2 cellular contexts compared by ENCODE assay signal in the genomic region with DNA sequence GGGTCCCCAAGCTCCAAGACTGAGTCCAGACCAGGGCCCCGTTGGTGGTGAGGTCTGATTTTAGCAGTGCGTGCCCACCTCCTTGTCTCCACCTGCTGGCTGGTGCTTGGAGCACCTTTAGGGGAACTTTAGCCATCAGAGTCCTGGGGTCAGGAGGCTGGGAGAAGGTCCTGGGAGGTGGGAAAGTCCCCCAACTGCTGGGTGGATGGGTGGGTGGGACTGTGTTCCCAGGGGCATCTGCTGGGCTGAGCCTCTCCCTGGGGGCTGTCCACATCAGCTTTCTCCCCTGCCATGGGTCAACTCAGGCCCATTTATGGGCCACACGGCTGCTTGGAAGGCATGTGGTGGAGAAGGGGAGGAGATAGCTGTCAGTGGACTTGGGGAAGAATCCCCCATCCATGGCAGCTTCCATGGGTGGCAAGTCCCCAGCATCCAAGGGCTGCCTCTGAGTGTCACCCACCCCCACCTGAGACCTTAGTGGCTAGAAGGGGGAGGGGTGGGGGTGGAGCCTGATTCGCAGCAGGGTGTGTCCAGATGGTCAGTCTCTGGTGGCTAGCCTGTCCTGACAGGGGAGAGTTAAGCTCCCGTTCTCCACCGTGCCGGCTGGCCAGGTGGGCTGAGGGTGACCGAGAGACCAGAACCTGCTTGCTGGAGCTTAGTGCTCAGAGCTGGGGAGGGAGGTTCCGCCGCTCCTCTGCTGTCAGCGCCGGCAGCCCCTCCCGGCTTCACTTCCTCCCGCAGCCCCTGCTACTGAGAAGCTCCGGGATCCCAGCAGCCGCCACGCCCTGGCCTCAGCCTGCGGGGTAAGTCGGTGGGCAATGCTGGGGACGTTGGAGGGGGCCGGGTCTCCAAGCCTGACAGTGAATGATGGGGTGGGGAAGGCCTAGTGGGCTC.
TF ChIP-seq lines count a peak whose summit lies in the region.

A gene with protein sequence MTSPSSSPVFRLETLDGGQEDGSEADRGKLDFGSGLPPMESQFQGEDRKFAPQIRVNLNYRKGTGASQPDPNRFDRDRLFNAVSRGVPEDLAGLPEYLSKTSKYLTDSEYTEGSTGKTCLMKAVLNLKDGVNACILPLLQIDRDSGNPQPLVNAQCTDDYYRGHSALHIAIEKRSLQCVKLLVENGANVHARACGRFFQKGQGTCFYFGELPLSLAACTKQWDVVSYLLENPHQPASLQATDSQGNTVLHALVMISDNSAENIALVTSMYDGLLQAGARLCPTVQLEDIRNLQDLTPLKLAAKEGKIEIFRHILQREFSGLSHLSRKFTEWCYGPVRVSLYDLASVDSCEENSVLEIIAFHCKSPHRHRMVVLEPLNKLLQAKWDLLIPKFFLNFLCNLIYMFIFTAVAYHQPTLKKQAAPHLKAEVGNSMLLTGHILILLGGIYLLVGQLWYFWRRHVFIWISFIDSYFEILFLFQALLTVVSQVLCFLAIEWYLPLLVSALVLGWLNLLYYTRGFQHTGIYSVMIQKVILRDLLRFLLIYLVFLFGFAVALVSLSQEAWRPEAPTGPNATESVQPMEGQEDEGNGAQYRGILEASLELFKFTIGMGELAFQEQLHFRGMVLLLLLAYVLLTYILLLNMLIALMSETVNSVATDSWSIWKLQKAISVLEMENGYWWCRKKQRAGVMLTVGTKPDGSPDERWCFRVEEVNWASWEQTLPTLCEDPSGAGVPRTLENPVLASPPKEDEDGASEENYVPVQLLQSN (plus strand): TSS at position 541 of the 894 bp plus-strand sequence. CDS start 2,098 bp downstream, outside the sequence.

TF ChIP-seq in K562, 482 proteins besides CTCF, POLR2A, EP300 and RAD21 (continued from another document and continues in another):
- TF ChIP-seq GABPB2 (CRISPR knock-in tag; conservative IDR thresholded peaks at IDR 0.05) (no peak), NFIC (IDR thresholded peaks at IDR 0.05) (no peak), POLR2G (IDR thresholded peaks at IDR 0.05; ENCODE audit: low read depth, low read length) (peak; percentile 75), BRF1 (IDR thresholded peaks at IDR 0.05; ENCODE audit: borderline replicate concordance, extremely low read depth, insufficient read length) (no peak), SUPT5H (IDR thresholded peaks at IDR 0.05) (peak; percentile 75), DIDO1 (tag; IDR thresholded peaks at IDR 0.05; ENCODE audit: low read depth) (no peak), HDAC8 (tag; IDR thresholded peaks at IDR 0.05) (no peak), EP400 (IDR thresholded peaks at IDR 0.05) (peak; percentile 21)
- TF ChIP-seq, protein P1, sequence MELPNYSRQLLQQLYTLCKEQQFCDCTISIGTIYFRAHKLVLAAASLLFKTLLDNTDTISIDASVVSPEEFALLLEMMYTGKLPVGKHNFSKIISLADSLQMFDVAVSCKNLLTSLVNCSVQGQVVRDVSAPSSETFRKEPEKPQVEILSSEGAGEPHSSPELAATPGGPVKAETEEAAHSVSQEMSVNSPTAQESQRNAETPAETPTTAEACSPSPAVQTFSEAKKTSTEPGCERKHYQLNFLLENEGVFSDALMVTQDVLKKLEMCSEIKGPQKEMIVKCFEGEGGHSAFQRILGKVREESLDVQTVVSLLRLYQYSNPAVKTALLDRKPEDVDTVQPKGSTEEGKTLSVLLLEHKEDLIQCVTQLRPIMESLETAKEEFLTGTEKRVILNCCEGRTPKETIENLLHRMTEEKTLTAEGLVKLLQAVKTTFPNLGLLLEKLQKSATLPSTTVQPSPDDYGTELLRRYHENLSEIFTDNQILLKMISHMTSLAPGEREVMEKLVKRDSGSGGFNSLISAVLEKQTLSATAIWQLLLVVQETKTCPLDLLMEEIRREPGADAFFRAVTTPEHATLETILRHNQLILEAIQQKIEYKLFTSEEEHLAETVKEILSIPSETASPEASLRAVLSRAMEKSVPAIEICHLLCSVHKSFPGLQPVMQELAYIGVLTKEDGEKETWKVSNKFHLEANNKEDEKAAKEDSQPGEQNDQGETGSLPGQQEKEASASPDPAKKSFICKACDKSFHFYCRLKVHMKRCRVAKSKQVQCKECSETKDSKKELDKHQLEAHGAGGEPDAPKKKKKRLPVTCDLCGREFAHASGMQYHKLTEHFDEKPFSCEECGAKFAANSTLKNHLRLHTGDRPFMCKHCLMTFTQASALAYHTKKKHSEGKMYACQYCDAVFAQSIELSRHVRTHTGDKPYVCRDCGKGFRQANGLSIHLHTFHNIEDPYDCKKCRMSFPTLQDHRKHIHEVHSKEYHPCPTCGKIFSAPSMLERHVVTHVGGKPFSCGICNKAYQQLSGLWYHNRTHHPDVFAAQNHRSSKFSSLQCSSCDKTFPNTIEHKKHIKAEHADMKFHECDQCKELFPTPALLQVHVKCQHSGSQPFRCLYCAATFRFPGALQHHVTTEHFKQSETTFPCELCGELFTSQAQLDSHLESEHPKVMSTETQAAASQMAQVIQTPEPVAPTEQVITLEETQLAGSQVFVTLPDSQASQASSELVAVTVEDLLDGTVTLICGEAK (IDR thresholded peaks at IDR 0.05), result no peak
- TF ChIP-seq, protein P1 (CRISPR knock-in tag; IDR thresholded peaks at IDR 0.05), result no peak
- TF ChIP-seq, protein P2, sequence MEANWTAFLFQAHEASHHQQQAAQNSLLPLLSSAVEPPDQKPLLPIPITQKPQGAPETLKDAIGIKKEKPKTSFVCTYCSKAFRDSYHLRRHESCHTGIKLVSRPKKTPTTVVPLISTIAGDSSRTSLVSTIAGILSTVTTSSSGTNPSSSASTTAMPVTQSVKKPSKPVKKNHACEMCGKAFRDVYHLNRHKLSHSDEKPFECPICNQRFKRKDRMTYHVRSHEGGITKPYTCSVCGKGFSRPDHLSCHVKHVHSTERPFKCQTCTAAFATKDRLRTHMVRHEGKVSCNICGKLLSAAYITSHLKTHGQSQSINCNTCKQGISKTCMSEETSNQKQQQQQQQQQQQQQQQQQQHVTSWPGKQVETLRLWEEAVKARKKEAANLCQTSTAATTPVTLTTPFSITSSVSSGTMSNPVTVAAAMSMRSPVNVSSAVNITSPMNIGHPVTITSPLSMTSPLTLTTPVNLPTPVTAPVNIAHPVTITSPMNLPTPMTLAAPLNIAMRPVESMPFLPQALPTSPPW (CRISPR knock-in tag; IDR thresholded peaks at IDR 0.05), result peak; percentile 6; the same call in 1 of the 2 replicates

TF ChIP-seq in HepG2, 621 proteins besides CTCF, POLR2A, EP300 and RAD21 (continued from another document and continues in another):
- TF ChIP-seq ZBTB1 (CRISPR knock-in tag; IDR thresholded peaks at IDR 0.05; ENCODE audit: borderline replicate concordance) (no peak), TBP (CRISPR knock-in tag; IDR thresholded peaks at IDR 0.05) (no peak), ZNF12 (CRISPR knock-in tag; IDR thresholded peaks at IDR 0.05) (no peak), MZF1 (CRISPR knock-in tag; IDR thresholded peaks at IDR 0.05; ENCODE audit: borderline replicate concordance) (no peak), JDP2 (CRISPR knock-in tag; IDR thresholded peaks at IDR 0.05; ENCODE audit: borderline replicate concordance) (no peak), CAMTA2 (CRISPR knock-in tag; IDR thresholded peaks at IDR 0.05; ENCODE audit: borderline replicate concordance) (no peak), ZNF3 (CRISPR knock-in tag; IDR thresholded peaks at IDR 0.05) (no peak), ZNF577 (CRISPR knock-in tag; IDR thresholded peaks at IDR 0.05; ENCODE audit: borderline replicate concordance, low read depth) (no peak), THAP11 (CRISPR knock-in tag; IDR thresholded peaks at IDR 0.05) (no peak), PRMT3 (CRISPR knock-in tag; IDR thresholded peaks at IDR 0.05; ENCODE audit: borderline replicate concordance, low read depth) (no peak), POGZ (CRISPR knock-in tag; IDR thresholded peaks at IDR 0.05) (0 out of 2 replicates have a peak, but pooled peaks have one; percentile 22), ZNF354B (CRISPR knock-in tag; IDR thresholded peaks at IDR 0.05) (no peak), CBX2 (IDR thresholded peaks at IDR 0.05; ENCODE audit: low read depth, low read length) (no peak), CBX2 (CRISPR knock-in tag; IDR thresholded peaks at IDR 0.05; ENCODE audit: low read depth) (no peak), ZNF496 (CRISPR knock-in tag; IDR thresholded peaks at IDR 0.05; ENCODE audit: insufficient replicate concordance) (no peak), ZNF558 (CRISPR knock-in tag; IDR thresholded peaks at IDR 0.05; ENCODE audit: borderline replicate concordance) (no peak), MTF2 (CRISPR knock-in tag; IDR thresholded peaks at IDR 0.05; ENCODE audit: borderline replicate concordance) (no peak), MAZ (IDR thresholded peaks at IDR 0.05; ENCODE audit: borderline replicate concordance, low read depth, low read length) (no peak), MAZ (CRISPR knock-in tag; IDR thresholded peaks at IDR 0.05; ENCODE audit: low read depth) (no peak), CCAR2 (optimal IDR thresholded peaks at IDR 0.05; ENCODE audit: low read depth, low read length) (no peak)
- TF ChIP-seq, protein P3, sequence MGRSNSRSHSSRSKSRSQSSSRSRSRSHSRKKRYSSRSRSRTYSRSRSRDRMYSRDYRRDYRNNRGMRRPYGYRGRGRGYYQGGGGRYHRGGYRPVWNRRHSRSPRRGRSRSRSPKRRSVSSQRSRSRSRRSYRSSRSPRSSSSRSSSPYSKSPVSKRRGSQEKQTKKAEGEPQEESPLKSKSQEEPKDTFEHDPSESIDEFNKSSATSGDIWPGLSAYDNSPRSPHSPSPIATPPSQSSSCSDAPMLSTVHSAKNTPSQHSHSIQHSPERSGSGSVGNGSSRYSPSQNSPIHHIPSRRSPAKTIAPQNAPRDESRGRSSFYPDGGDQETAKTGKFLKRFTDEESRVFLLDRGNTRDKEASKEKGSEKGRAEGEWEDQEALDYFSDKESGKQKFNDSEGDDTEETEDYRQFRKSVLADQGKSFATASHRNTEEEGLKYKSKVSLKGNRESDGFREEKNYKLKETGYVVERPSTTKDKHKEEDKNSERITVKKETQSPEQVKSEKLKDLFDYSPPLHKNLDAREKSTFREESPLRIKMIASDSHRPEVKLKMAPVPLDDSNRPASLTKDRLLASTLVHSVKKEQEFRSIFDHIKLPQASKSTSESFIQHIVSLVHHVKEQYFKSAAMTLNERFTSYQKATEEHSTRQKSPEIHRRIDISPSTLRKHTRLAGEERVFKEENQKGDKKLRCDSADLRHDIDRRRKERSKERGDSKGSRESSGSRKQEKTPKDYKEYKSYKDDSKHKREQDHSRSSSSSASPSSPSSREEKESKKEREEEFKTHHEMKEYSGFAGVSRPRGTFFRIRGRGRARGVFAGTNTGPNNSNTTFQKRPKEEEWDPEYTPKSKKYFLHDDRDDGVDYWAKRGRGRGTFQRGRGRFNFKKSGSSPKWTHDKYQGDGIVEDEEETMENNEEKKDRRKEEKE (IDR thresholded peaks at IDR 0.05), result no peak
- TF ChIP-seq, protein P4, sequence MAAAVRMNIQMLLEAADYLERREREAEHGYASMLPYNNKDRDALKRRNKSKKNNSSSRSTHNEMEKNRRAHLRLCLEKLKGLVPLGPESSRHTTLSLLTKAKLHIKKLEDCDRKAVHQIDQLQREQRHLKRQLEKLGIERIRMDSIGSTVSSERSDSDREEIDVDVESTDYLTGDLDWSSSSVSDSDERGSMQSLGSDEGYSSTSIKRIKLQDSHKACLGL (CRISPR knock-in tag; IDR thresholded peaks at IDR 0.05), result no peak
- TF ChIP-seq, protein P5, sequence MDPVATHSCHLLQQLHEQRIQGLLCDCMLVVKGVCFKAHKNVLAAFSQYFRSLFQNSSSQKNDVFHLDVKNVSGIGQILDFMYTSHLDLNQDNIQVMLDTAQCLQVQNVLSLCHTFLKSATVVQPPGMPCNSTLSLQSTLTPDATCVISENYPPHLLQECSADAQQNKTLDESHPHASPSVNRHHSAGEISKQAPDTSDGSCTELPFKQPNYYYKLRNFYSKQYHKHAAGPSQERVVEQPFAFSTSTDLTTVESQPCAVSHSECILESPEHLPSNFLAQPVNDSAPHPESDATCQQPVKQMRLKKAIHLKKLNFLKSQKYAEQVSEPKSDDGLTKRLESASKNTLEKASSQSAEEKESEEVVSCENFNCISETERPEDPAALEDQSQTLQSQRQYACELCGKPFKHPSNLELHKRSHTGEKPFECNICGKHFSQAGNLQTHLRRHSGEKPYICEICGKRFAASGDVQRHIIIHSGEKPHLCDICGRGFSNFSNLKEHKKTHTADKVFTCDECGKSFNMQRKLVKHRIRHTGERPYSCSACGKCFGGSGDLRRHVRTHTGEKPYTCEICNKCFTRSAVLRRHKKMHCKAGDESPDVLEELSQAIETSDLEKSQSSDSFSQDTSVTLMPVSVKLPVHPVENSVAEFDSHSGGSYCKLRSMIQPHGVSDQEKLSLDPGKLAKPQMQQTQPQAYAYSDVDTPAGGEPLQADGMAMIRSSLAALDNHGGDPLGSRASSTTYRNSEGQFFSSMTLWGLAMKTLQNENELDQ (CRISPR knock-in tag; IDR thresholded peaks at IDR 0.05; ENCODE audit: borderline replicate concordance), result no peak
- TF ChIP-seq, protein P6, sequence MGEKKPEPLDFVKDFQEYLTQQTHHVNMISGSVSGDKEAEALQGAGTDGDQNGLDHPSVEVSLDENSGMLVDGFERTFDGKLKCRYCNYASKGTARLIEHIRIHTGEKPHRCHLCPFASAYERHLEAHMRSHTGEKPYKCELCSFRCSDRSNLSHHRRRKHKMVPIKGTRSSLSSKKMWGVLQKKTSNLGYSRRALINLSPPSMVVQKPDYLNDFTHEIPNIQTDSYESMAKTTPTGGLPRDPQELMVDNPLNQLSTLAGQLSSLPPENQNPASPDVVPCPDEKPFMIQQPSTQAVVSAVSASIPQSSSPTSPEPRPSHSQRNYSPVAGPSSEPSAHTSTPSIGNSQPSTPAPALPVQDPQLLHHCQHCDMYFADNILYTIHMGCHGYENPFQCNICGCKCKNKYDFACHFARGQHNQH (CRISPR knock-in tag; IDR thresholded peaks at IDR 0.05), result peak; percentile 39; the same call in 1 of the 2 replicates
